1 cellular context compared by ENCODE assay signal in genomic region chr2:231410293-231411004, GRCh38.
TF ChIP-seq lines count a peak whose summit lies in the region.

No MANE protein-coding gene starts in this region.

TF ChIP-seq in WTC11, 78 proteins besides CTCF, POLR2A, EP300 and RAD21 (continued from another document):
- TF ChIP-seq ESRRA (CRISPR knock-in tag; IDR thresholded peaks at IDR 0.05; ENCODE audit: borderline replicate concordance) = no peak
- TF ChIP-seq NR1H2 (CRISPR knock-in tag; IDR thresholded peaks at IDR 0.05) = no peak
- no peak for TF ChIP-seq RORB (CRISPR knock-in tag; IDR thresholded peaks at IDR 0.05)
- no peak for TF ChIP-seq FOXP4 (CRISPR knock-in tag; IDR thresholded peaks at IDR 0.05)
- TF ChIP-seq, protein P1, sequence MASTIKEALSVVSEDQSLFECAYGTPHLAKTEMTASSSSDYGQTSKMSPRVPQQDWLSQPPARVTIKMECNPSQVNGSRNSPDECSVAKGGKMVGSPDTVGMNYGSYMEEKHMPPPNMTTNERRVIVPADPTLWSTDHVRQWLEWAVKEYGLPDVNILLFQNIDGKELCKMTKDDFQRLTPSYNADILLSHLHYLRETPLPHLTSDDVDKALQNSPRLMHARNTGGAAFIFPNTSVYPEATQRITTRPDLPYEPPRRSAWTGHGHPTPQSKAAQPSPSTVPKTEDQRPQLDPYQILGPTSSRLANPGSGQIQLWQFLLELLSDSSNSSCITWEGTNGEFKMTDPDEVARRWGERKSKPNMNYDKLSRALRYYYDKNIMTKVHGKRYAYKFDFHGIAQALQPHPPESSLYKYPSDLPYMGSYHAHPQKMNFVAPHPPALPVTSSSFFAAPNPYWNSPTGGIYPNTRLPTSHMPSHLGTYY (CRISPR knock-in tag; IDR thresholded peaks at IDR 0.05) = 0 out of 2 replicates have a peak, but pooled peaks have one; percentile 39
- no peak for TF ChIP-seq ZNF263 (CRISPR knock-in tag; IDR thresholded peaks at IDR 0.05; ENCODE audit: low read depth)
- peak; percentile 81 for TF ChIP-seq PRDM15 (CRISPR knock-in tag; IDR thresholded peaks at IDR 0.05)
- peak; percentile 73; the same call in 1 of the 2 replicates for TF ChIP-seq ZMAT4 (CRISPR knock-in tag; IDR thresholded peaks at IDR 0.05)
- TF ChIP-seq ZNF281 (CRISPR knock-in tag; IDR thresholded peaks at IDR 0.05) = no peak
- TF ChIP-seq FOXP1 (CRISPR knock-in tag; IDR thresholded peaks at IDR 0.05; ENCODE audit: borderline replicate concordance) = no peak
- TF ChIP-seq IRF1 (CRISPR knock-in tag; IDR thresholded peaks at IDR 0.05) = no peak
- TF ChIP-seq NFYB (CRISPR knock-in tag; conservative IDR thresholded peaks at IDR 0.05; ENCODE audit: low read depth) = no peak
- peak; percentile 36; the same call in 1 of the 2 replicates for TF ChIP-seq ZNF423 (CRISPR knock-in tag; IDR thresholded peaks at IDR 0.05)
- TF ChIP-seq SMAD3 (CRISPR knock-in tag; IDR thresholded peaks at IDR 0.05; ENCODE audit: borderline replicate concordance) = no peak
- TF ChIP-seq ZBTB21 (CRISPR knock-in tag; IDR thresholded peaks at IDR 0.05; ENCODE audit: borderline replicate concordance) = no peak
- TF ChIP-seq, protein P2, sequence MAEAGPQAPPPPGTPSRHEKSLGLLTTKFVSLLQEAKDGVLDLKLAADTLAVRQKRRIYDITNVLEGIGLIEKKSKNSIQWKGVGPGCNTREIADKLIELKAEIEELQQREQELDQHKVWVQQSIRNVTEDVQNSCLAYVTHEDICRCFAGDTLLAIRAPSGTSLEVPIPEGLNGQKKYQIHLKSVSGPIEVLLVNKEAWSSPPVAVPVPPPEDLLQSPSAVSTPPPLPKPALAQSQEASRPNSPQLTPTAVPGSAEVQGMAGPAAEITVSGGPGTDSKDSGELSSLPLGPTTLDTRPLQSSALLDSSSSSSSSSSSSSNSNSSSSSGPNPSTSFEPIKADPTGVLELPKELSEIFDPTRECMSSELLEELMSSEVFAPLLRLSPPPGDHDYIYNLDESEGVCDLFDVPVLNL (CRISPR knock-in tag; IDR thresholded peaks at IDR 0.05; ENCODE audit: borderline replicate concordance, low read depth) = no peak
- no peak for TF ChIP-seq TCF7 (CRISPR knock-in tag; IDR thresholded peaks at IDR 0.05; ENCODE audit: low read depth)
- no peak for TF ChIP-seq ELF4 (CRISPR knock-in tag; IDR thresholded peaks at IDR 0.05; ENCODE audit: low read depth)
TF ChIP-seq in WTC11: peak in this region for 8.
